ENCODE assay signal across 17 cellular contexts in the genomic region with DNA sequence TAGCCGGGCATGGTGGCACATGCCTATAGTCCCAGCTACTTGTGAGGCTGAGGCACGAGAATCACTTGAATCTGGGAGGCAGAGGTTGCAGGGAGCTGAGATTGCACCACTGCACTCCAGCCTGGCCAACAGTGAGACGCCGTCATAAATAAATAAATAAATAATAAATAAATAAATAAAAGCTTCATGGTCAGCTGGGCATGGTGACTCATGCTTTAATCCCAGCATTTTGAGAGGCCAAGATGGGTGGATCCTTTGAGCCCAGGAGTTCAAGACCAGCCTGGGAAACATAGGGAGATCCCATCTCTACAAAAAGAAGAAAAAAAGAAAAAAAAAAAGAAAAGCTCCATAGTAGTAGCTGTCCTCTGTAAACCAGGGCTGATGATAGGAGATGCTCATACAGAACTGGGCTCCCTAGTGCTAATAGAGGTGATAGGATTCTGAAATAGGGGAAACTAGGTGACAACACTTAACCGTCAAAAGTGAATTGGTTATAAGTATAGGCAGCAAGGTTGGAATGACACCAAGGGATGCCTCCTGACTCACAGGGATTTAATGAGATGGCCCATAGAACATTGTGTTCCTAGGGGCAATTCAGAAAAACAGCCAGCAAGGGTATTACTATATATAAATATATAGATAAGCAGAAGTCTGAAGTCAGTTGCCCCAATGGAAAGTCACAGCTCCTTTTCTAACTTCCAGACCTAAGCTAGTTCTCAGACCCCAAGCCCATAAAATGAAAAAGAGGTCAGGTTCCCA. TPM values are rescaled to one million over a fixed set of nuclear protein-coding genes. Genes with fewer than 3 reads are reported as not detected.
DNase-seq lines count a peak whose midpoint lies in the region; ATAC-seq and TF ChIP-seq lines count a peak whose summit lies in the region.
"Had no signal": no experiment of that assay in that cellular context is flagged by ENCODE, and none has a peak within 500 bp of the region (broad histone marks: within the 10 kb centered on the region; RNA-seq: fewer than 3 reads in every experiment).

No MANE protein-coding gene starts in this region.

- no peak for TF ChIP-seq CTCF in astrocyte of the spinal cord (IDR thresholded peaks at IDR 0.05; ENCODE audit: low read depth, low read length)
- TF ChIP-seq CTCF in osteoblast (IDR thresholded peaks at IDR 0.05; ENCODE audit: extremely low read depth, low read depth, low read length) = no peak
- no peak for TF ChIP-seq CTCF in lower leg skin (IDR thresholded peaks at IDR 0.05)

- WGBS in lower leg skin, 2 donors = 82 to 100% methylated on average over 5 of the region's 5 CpGs

- H3K4me2 ChIP-seq in osteoblast (ENCODE audit: insufficient read depth, low read length) = no peak overlapping the region
- H3K4me2 ChIP-seq: BLaER1 treated with 17β-estradiol and CSF1 and Interleukin-3, amounts not matched to agents 10 nM and 100 nM; KMS-11 had no signal

- H3K36me3 ChIP-seq in osteoblast (ENCODE audit: insufficient read depth, low read length) = no peaks in the 10 kb centered on the region

- H3K27me3 ChIP-seq in osteoblast (ENCODE audit: insufficient read depth, low read length) = no peaks in the 10 kb centered on the region

- ATAC-seq in GM19467 (IDR thresholded peaks at IDR 0.05; ENCODE audit: unreplicated experiment) = no peak
- ATAC-seq: HepG2 had no signal

- no peaks in the 10 kb centered on the region for H3K79me2 ChIP-seq in osteoblast (ENCODE audit: insufficient read depth, low read length)

- no peaks in the 10 kb centered on the region for H4K20me1 ChIP-seq in osteoblast (ENCODE audit: insufficient read depth, low read length)
- H4K20me1 ChIP-seq: BLaER1 treated with 17β-estradiol and CSF1 and Interleukin-3, amounts not matched to agents 10 nM and 100 nM had no signal

- peak overlapping the region; percentile 23 for H3K27ac ChIP-seq in osteoblast (ENCODE audit: low read depth, low read length)
- H3K27ac ChIP-seq: BLaER1 treated with 17β-estradiol and CSF1 and Interleukin-3, amounts not matched to agents 10 nM and 100 nM; KMS-11 had no signal

- DNase-seq in EH (ENCODE audit: low read depth) = peak; percentile 20
- DNase-seq in HCEC 1CT = peak; percentile 53
- DNase-seq in astrocyte of the spinal cord (ENCODE audit: low read depth, low spot score) = peak; percentile 3
- no peak for DNase-seq in osteoblast (ENCODE audit: insufficient read length, low spot score, missing footprints)
- no peak for DNase-seq in activated effector memory CD4-positive, alpha-beta T cell treated with anti-CD3 and anti-CD28 coated beads, Interleukin-2, amount 50 U/mL, for 16 hours
- no peak for DNase-seq in lower leg skin (ENCODE audit: low spot score in 2 of 2)
- DNase-seq: DMS153, NCI-H1417, NCI-H1930, NCI-H2171, NCI-H446 treated with DMSO at 0.1 percent for 48 hours, NCI-H82, SIG-M5 had no signal

- no peaks in the 10 kb centered on the region for H3K9me3 ChIP-seq in osteoblast (ENCODE audit: low read depth, low read length)

- in situ Hi-C loops in astrocyte of the spinal cord (cut with HindIII; ENCODE audit: low sequenced_read_pairs) = no loop called here

- no peak overlapping the region for H2AFZ ChIP-seq in osteoblast (ENCODE audit: low read length)

- intact Hi-C loops in lower leg skin (cut with DNase I; ENCODE audit: low total_unique reads) = no loop called here

- no peak for TF ChIP-seq POLR2A in lower leg skin (IDR thresholded peaks at IDR 0.05)

- no peaks in the 10 kb centered on the region for H3K4me1 ChIP-seq in osteoblast (ENCODE audit: insufficient read depth, low read length)
- H3K4me1 ChIP-seq: BLaER1 treated with 17β-estradiol and CSF1 and Interleukin-3, amounts not matched to agents 10 nM and 100 nM had no signal

- H3K4me3 ChIP-seq in astrocyte of the spinal cord (ENCODE audit: low read depth, low read length) = no peak overlapping the region
- no peak overlapping the region for H3K4me3 ChIP-seq in osteoblast (ENCODE audit: insufficient read depth, low read length)
- H3K4me3 ChIP-seq in lower leg skin (ENCODE audit: low read depth, poor library complexity, severe bottlenecking) = no peak overlapping the region
- H3K4me3 ChIP-seq: BLaER1 treated with 17β-estradiol and CSF1 and Interleukin-3, amounts not matched to agents 10 nM and 100 nM had no signal

RNA-seq across cellular contexts. Expression of gene ARHGEF6, which starts 41.8 kb away (rescaled TPM):
- total RNA-seq in osteoblast (17.4 and 19.2 TPM in 2 replicates), lower leg skin (1 to 10 TPM; 5.8 to 9.6 (median 7.9) TPM)
- total RNA-seq: HepG2 had no signal

RNA-seq across cellular contexts. Expression of gene RBMX, which starts 58.0 kb away (rescaled TPM):
- total RNA-seq in osteoblast (202 and 210 TPM in 2 replicates), lower leg skin (100 to 1,000 TPM; 181 to 343 (median 223) TPM)

Comparison
In these comparisons a context has a peak if more than half of its experiments do, and no peak if none do; other contexts are left out.
1. DNase-seq: peak in EH (single experiment), HCEC 1CT (single experiment) and astrocyte of the spinal cord (single experiment); none in osteoblast (single experiment), activated effector memory CD4-positive, alpha-beta T cell treated with anti-CD3 and anti-CD28 coated beads, Interleukin-2, amount 50 U/mL, for 16 hours (single experiment) and lower leg skin (0 of 2).